Comparison of ENCODE assay signal across 1 cellular context in the genomic region with DNA sequence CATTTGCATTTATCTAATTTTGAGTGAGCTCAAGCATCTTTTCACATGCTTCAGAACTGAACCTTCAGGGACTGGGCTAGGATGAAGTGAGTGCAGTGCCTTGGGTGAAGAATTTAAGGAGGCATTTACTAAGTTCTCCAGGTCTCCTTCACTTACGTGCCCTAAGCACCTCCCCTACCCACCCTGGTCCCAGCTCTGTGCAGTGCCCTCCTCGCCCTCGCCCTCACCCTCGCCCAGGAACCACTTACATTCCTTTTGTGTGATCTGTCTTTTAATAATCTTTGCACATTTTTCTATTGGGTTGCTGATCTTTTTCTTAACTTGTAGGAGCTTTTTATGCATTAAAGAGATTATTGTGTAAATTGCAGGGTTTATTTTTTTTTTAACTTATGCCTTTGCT.
TF ChIP-seq lines count a peak whose summit lies in the region.

No MANE protein-coding gene starts in this region.

TF ChIP-seq in HCT116, 20 proteins besides CTCF, POLR2A, EP300 and RAD21 (continued from another document):
- TF ChIP-seq REST (IDR thresholded peaks at IDR 0.05; ENCODE audit: low read depth), result no peak
